In genomic region chr5:124746916-124747769, GRCh38 we compare ENCODE assay signal across 8 cellular contexts. TPM values are rescaled to one million over a fixed set of nuclear protein-coding genes. Genes with fewer than 3 reads are reported as not detected.
DNase-seq lines count a peak whose midpoint lies in the region; ATAC-seq and TF ChIP-seq lines count a peak whose summit lies in the region.

No MANE protein-coding gene starts in this region.

- peak; percentile 25 for ATAC-seq in GM18511 (IDR thresholded peaks at IDR 0.05; ENCODE audit: unreplicated experiment)

- CTCF ChIA-PET in A673 (lab: Charles Lee), result interaction anchor here (0.9 kb wide), 1 partner anchor 8 kb away, joined by 5 read pairs; no protein-coding TSS in a partner anchor

- H3K4me3 ChIP-seq in A673 (ENCODE audit: low read depth, low read length, poor library complexity, severe bottlenecking), result peak overlapping the region; percentile 53
- H3K4me3 ChIP-seq in MG63, result peak overlapping the region; percentile 62
- H3K4me3 ChIP-seq in endocrine pancreas (ENCODE audit: control insufficient read depth, insufficient read depth, low read length), result peak overlapping the region; percentile 99
- peak overlapping the region; percentile 67 to 88 (median 72) for H3K4me3 ChIP-seq in liver (ENCODE audit: low read depth in 1 of 3, low read length in 3 of 3)

- H3K9ac ChIP-seq in endocrine pancreas (ENCODE audit: control insufficient read depth, insufficient read depth, low read length) (peak overlapping the region; percentile 86), liver (ENCODE audit: low read depth in 1 of 2, low read length in 2 of 2) (peak overlapping the region; percentile 82 to 89)

- TF ChIP-seq CTCF in A673 (conservative IDR thresholded peaks at IDR 0.05; ENCODE audit: low read depth, low read length) (no peak), liver (IDR thresholded peaks at IDR 0.05; ENCODE audit: low read depth, low read length, missing input control) (no peak)

- H3K27me3 ChIP-seq in A673 (replicated peaks; ENCODE audit: insufficient read depth, low read depth, low read length, poor library complexity) (peaks cover 3% of the 10 kb centered on the region), MG63 (no peaks in the 10 kb centered on the region), endocrine pancreas (ENCODE audit: control insufficient read depth, insufficient read depth, low read length) (no peaks in the 10 kb centered on the region), liver (ENCODE audit: control insufficient read depth in 4 of 4, insufficient read depth in 4 of 4, low read length in 3 of 4) (no peaks in the 10 kb centered on the region)

- H3K4me1 ChIP-seq in A673 (ENCODE audit: insufficient read depth, low read length, poor library complexity, severe bottlenecking) (peaks cover 14% of the 10 kb centered on the region), endocrine pancreas (ENCODE audit: control insufficient read depth, insufficient read depth, low read length) (peaks cover 6% of the 10 kb centered on the region), liver (ENCODE audit: control insufficient read depth in 4 of 4, insufficient read depth in 4 of 4, low read length in 3 of 4) (peaks cover 0 to 52% (median 27%) of the 10 kb centered on the region in 4 donors)

- POLR2A ChIA-PET in A673 (lab: Charles Lee; ENCODE audit: low non-redundant PET), result interaction anchor here (0.5 kb wide), 1 partner anchor 240 kb away, joined by 8 read pairs; no protein-coding TSS in a partner anchor

- H3K36me3 ChIP-seq in A673 (ENCODE audit: insufficient read depth, low read length, poor library complexity, severe bottlenecking) (no peaks in the 10 kb centered on the region), MG63 (no peaks in the 10 kb centered on the region), endocrine pancreas (ENCODE audit: control insufficient read depth, insufficient read depth, low read length) (no peaks in the 10 kb centered on the region), liver (ENCODE audit: control insufficient read depth in 4 of 4, insufficient read depth in 3 of 4, low read depth in 1 of 4, low read length in 3 of 4) (no peaks in the 10 kb centered on the region)

- TF ChIP-seq RAD21 in liver (IDR thresholded peaks at IDR 0.05), result peak; percentile 58 to 68

- intact Hi-C loops in A673 (cut with micrococcal nuclease; ENCODE audit: unreplicated experiment), result loop anchor here (5.0 kb wide), 1 partner anchor 260 kb away; no protein-coding TSS in a partner anchor

- H3K9me3 ChIP-seq in A673 (ENCODE audit: low read depth, low read length, poor library complexity, severe bottlenecking) (no peaks in the 10 kb centered on the region), MG63 (no peaks in the 10 kb centered on the region), endocrine pancreas (ENCODE audit: control insufficient read depth, low read length) (no peaks in the 10 kb centered on the region), liver (ENCODE audit: control insufficient read depth in 4 of 4, low read length in 3 of 4) (no peaks in the 10 kb centered on the region)

- BruUV-seq in A673 (replicated peaks; lab: Mats Ljungman, UMichigan), result no TSS peak

- WGBS in liver, result under 1% methylated on average over 32 of the region's 32 CpGs

- peak; percentile 84 for DNase-seq in A673 (ENCODE audit: low spot score)
- DNase-seq in MG63, result peak; percentile 65
- peak; percentile 85 for DNase-seq in SHP77 treated with DMSO at 0.1 percent for 48 hours (lab: John Stamatoyannopoulos, UW)
- peak; percentile 92 for DNase-seq in stromal cell of bone marrow (ENCODE audit: low read depth)
- no peak for DNase-seq in HuH-7.5 (ENCODE audit: low spot score)

- H3K27ac ChIP-seq in A673 (ENCODE audit: low read depth, low read length, poor library complexity, severe bottlenecking), result peak overlapping the region; percentile 78
- peak overlapping the region; percentile 94 to 96 for H3K27ac ChIP-seq in liver (ENCODE audit: low read depth in 1 of 2, low read length in 2 of 2)

TF ChIP-seq in liver, 16 proteins besides CTCF, POLR2A, EP300 and RAD21:
- TF ChIP-seq ATF3 (IDR thresholded peaks at IDR 0.05), result no peak
- TF ChIP-seq TAF1 (conservative IDR thresholded peaks at IDR 0.05), result peak; percentile 61
- TF ChIP-seq FOXA2 (IDR thresholded peaks at IDR 0.05), result peak; percentile 45
- TF ChIP-seq YY1 (IDR thresholded peaks at IDR 0.05), result peak; percentile 89
- peak; percentile 17 for TF ChIP-seq MAX (IDR thresholded peaks at IDR 0.05)
- peak; percentile 26 to 39 for TF ChIP-seq RXRA (IDR thresholded peaks at IDR 0.05)
- peak; percentile 56 for TF ChIP-seq SP1 (IDR thresholded peaks at IDR 0.05)
- TF ChIP-seq REST (IDR thresholded peaks at IDR 0.05), result peak; percentile 74
- no peak for TF ChIP-seq EGR1 (IDR thresholded peaks at IDR 0.05; ENCODE audit: low read depth in 2 of 2)
- no peak for TF ChIP-seq HNF4G (IDR thresholded peaks at IDR 0.05)
- TF ChIP-seq ZBTB33 (IDR thresholded peaks at IDR 0.05), result no peak
- peak; percentile 32 to 54 for TF ChIP-seq HNF4A (conservative IDR thresholded peaks at IDR 0.05)

RNA-seq across cellular contexts. Expression of gene ZNF608, which starts 0.7 kb away (rescaled TPM):
- total RNA-seq in A673 (2021), result 1.9 and 2.4 TPM in 2 replicates
- total RNA-seq in MG63 (2014; rRNA removed; shearing (Covaris generic); ENCODE audit: low replicate concordance), result 4.7 and 7.5 TPM in 2 replicates
- 1 to 10 TPM; 3.9 to 7.6 TPM for total RNA-seq in liver
- 1 to 10 TPM; 1.4 to 2.5 TPM for polyA plus RNA-seq in liver
